ENCODE assay signal across 14 cellular contexts in genomic region chr22:33272180-33272579, GRCh38.
DNase-seq lines count a peak whose midpoint lies in the region; ATAC-seq, FAIRE-seq and TF ChIP-seq lines count a peak whose summit lies in the region.
"Had no signal": no experiment of that assay in that cellular context is flagged by ENCODE, and none has a peak within 500 bp of the region (broad histone marks: within the 10 kb centered on the region; RNA-seq: fewer than 3 reads in every experiment).

No MANE protein-coding gene starts in this region.

- peak in 1 of 2 experiments; percentile 74; a peak in 2 of 4 replicates for TF ChIP-seq EP300 in HepG2 (IDR thresholded peaks at IDR 0.05; ENCODE audit: low read depth in 2 of 2, low read length in 2 of 2)
- TF ChIP-seq EP300 in HepG2 (CRISPR knock-in tag; IDR thresholded peaks at IDR 0.05; ENCODE audit: borderline replicate concordance) = peak; percentile 18; the same call in 1 of the 2 replicates

- H3K9me3 ChIP-seq in HepG2 (ENCODE audit: low read length) = no peaks in the 10 kb centered on the region
- H3K9me3 ChIP-seq: tibial nerve had no signal

- no peak overlapping the region for H3K9ac ChIP-seq in HepG2 (ENCODE audit: insufficient read depth, low read depth, low read length)

- H3K4me3 ChIP-seq in HepG2 (replicated peaks in 1 of 3; ENCODE audit: insufficient read depth in 1 of 3, low read depth in 2 of 3, low read length in 3 of 3) = peak overlapping the region in 1 of 3 experiments; percentile 13; a peak in 1 of 6 replicates
- H3K4me3 ChIP-seq: GM23338, tibial nerve had no signal

- no peak overlapping the region for H3K27ac ChIP-seq in HepG2 (ENCODE audit: extremely low read length, insufficient read depth, low read length)
- H3K27ac ChIP-seq: RWPE1 had no signal

- FAIRE-seq in HepG2 (lab: Jason Lieb, UNC) = peak; percentile 87

- DNase-seq in HepG2 (ENCODE audit: low spot score) (peak; percentile 97), NCI-H446 (lab: John Stamatoyannopoulos, UW) (no peak), A172 (ENCODE audit: low spot score) (no peak)
- DNase-seq in stimulated activated naive CD4-positive, alpha-beta T cell treated with Interleukin-2 at 50 U/mL for 16 hours (lab: John Stamatoyannopoulos, UW) = no peak
- no peak for DNase-seq in stimulated activated CD4-positive, alpha-beta T cell treated with anti-CD3 and anti-CD28 coated beads, Interleukin-2, amount 100 ng/mL, for 48 hours
- DNase-seq: activated T-cell treated with anti-CD3 and anti-CD28 coated beads, Interleukin-2, amount 50 U/mL, for 4 hours; CD4-positive, alpha-beta memory T cell; NCI-H2081 treated with DMSO at 0.1 percent for 48 hours had no signal

- H3K4me2 ChIP-seq in HepG2 (ENCODE audit: low read depth, low read length) = peak overlapping the region; percentile 52
- H3K4me2 ChIP-seq: GM23338 had no signal

- TF ChIP-seq RAD21 in HepG2 (CRISPR knock-in tag; IDR thresholded peaks at IDR 0.05) = no peak

- BruUV-seq in HepG2 (replicated peaks; lab: Mats Ljungman, UMichigan) = no TSS peak

- no peaks in the 10 kb centered on the region; a peak in 1 of 5 replicates for H3K36me3 ChIP-seq in HepG2 (replicated peaks in 1 of 2; ENCODE audit: control insufficient read depth in 1 of 2, insufficient read depth in 2 of 2, low read length in 2 of 2)

- no peak for TF ChIP-seq CTCF in HepG2 (CRISPR knock-in tag; IDR thresholded peaks at IDR 0.05)

- no peaks in the 10 kb centered on the region for H3K27me3 ChIP-seq in HepG2 (ENCODE audit: control insufficient read depth in 1 of 2, insufficient read depth in 2 of 2, low read length in 2 of 2)
- H3K27me3 ChIP-seq: tibial nerve had no signal

- no peak overlapping the region for H2AFZ ChIP-seq in HepG2 (ENCODE audit: low read length)
- H2AFZ ChIP-seq: GM23338 had no signal

- CTCF ChIA-PET in HepG2 (lab: Yijun Ruan, JAX; ENCODE audit: low intra/inter-chr PET ratio, low total read pairs) = no interaction called here

- H3K79me2 ChIP-seq in HepG2 (ENCODE audit: insufficient read depth, low read length) = no peaks in the 10 kb centered on the region

- WGBS in HepG2 (ENCODE audit: low lambda C conversion rate) = 0% methylated on average over 2 of the region's 2 CpGs

- intact Hi-C loops in HepG2 (cut with micrococcal nuclease; ENCODE audit: unreplicated experiment) = no loop called here

- no peaks in the 10 kb centered on the region for H4K20me1 ChIP-seq in HepG2 (ENCODE audit: insufficient read depth, low read length)

- in situ Hi-C loops in HepG2 (cut with HindIII; ENCODE audit: extremely low pct_ligation_motif_present, low pct_unique_long_range_greater_than_20kb) = no loop called here

- TF ChIP-seq POLR2A in HepG2 (IDR thresholded peaks at IDR 0.05; ENCODE audit: insufficient read depth in 1 of 2, low read depth in 2 of 2, low read length in 2 of 2) = no peak

- POLR2A ChIA-PET in HepG2 (lab: Yijun Ruan, JAX) = interaction anchor here (0.9 to 1.2 kb wide), 2 partner anchors 64 to 268 kb away, joined by 4 read pairs; no protein-coding TSS in a partner anchor

- ATAC-seq in GM18868 (IDR thresholded peaks at IDR 0.05; ENCODE audit: unreplicated experiment) (peak; percentile 13), HG02588 (IDR thresholded peaks at IDR 0.05; ENCODE audit: unreplicated experiment) (peak; percentile 28), HG03460 (IDR thresholded peaks at IDR 0.05; ENCODE audit: unreplicated experiment) (peak; percentile 38), HepG2 (peak; percentile 99)
- ATAC-seq: activated T-cell treated with anti-CD3 and anti-CD28 coated beads, Interleukin-2, amount 50 U/mL, for 4 hours had no signal

- H3K4me1 ChIP-seq in HepG2 (ENCODE audit: insufficient read depth, low read length) = peaks cover 78% of the 10 kb centered on the region

TF ChIP-seq in HepG2, 621 proteins besides CTCF, POLR2A, EP300 and RAD21 (continues in another document):
- TF ChIP-seq FOSL1 (CRISPR knock-in tag; IDR thresholded peaks at IDR 0.05; ENCODE audit: borderline replicate concordance) (no peak), ZBTB49 (CRISPR knock-in tag; IDR thresholded peaks at IDR 0.05; ENCODE audit: borderline replicate concordance) (no peak), STAG1 (CRISPR knock-in tag; IDR thresholded peaks at IDR 0.05) (peak; percentile 12; the same call in 1 of the 2 replicates), ZFX (CRISPR knock-in tag; IDR thresholded peaks at IDR 0.05; ENCODE audit: low read depth) (0 out of 2 replicates have a peak, but pooled peaks have one; percentile 16), FOXK1 (CRISPR knock-in tag; IDR thresholded peaks at IDR 0.05; ENCODE audit: borderline replicate concordance, low read depth) (peak; percentile 67; the same call in 1 of the 2 replicates), BCL3 (CRISPR knock-in tag; IDR thresholded peaks at IDR 0.05) (no peak), TCF7 (IDR thresholded peaks at IDR 0.05; ENCODE audit: low read depth) (peak; percentile 24; the same call in 1 of the 2 replicates), BORCS8-MEF2B (CRISPR knock-in tag; IDR thresholded peaks at IDR 0.05) (no peak), HNF4A (CRISPR knock-in tag; IDR thresholded peaks at IDR 0.05) (peak; percentile 75), SNAI1 (CRISPR knock-in tag; IDR thresholded peaks at IDR 0.05; ENCODE audit: borderline replicate concordance) (no peak), ZNF816 (CRISPR knock-in tag; IDR thresholded peaks at IDR 0.05; ENCODE audit: borderline replicate concordance) (no peak), ZBTB3 (CRISPR knock-in tag; IDR thresholded peaks at IDR 0.05; ENCODE audit: borderline replicate concordance, low read depth) (no peak), HOXA9 (CRISPR knock-in tag; IDR thresholded peaks at IDR 0.05; ENCODE audit: borderline replicate concordance) (no peak), SPEN (CRISPR knock-in tag; IDR thresholded peaks at IDR 0.05; ENCODE audit: low read depth) (no peak), RFX5 (IDR thresholded peaks at IDR 0.05; ENCODE audit: low read depth, low read length) (no peak), ZFP82 (CRISPR knock-in tag; IDR thresholded peaks at IDR 0.05; ENCODE audit: borderline replicate concordance) (no peak), HCFC1 (IDR thresholded peaks at IDR 0.05; ENCODE audit: low read depth, low read length) (no peak), ZNF484 (CRISPR knock-in tag; IDR thresholded peaks at IDR 0.05; ENCODE audit: borderline replicate concordance, low read depth) (no peak), ZNF749 (CRISPR knock-in tag; IDR thresholded peaks at IDR 0.05; ENCODE audit: borderline replicate concordance) (no peak), ZNF746 (CRISPR knock-in tag; IDR thresholded peaks at IDR 0.05) (no peak), NFE2L2 (IDR thresholded peaks at IDR 0.05; ENCODE audit: low read length) (no peak), AFF4 (CRISPR knock-in tag; IDR thresholded peaks at IDR 0.05) (no peak)

Comparison
In these comparisons a context has a peak if more than half of its experiments do, and no peak if none do; other contexts are left out.
1. ATAC-seq: peak in every context shown above with its lines; median percentile 99 in HepG2; 38 in HG03460; 28 in HG02588; 13 in GM18868.